9 cellular contexts compared by ENCODE assay signal in genomic region chr12:14272954-14273910, GRCh38.
DNase-seq lines count a peak whose midpoint lies in the region; ATAC-seq and TF ChIP-seq lines count a peak whose summit lies in the region.
"Had no signal": no experiment of that assay in that cellular context is flagged by ENCODE, and none has a peak within 500 bp of the region (broad histone marks: within the 10 kb centered on the region; RNA-seq: fewer than 3 reads in every experiment).

No MANE protein-coding gene starts in this region.

- CTCF ChIA-PET in PC-9 (lab: Charles Lee), result interaction anchor here (0.5 kb wide), 1 partner anchor 538 kb away, joined by 3 read pairs; no protein-coding TSS in a partner anchor

- H3K4me3 ChIP-seq in PC-9, result no peak overlapping the region

- ATAC-seq in naive B cell (ENCODE audit: low read depth in 2 of 2) (peak; percentile 63 to 77), HG02970 (IDR thresholded peaks at IDR 0.05; ENCODE audit: low FRiP score, unreplicated experiment) (no peak)
- no peak for ATAC-seq in activated T-cell treated with anti-CD3 and anti-CD28 coated beads, Interleukin-2, amount 50 U/mL, for 4 hours

- TF ChIP-seq CTCF in PC-9 (conservative IDR thresholded peaks at IDR 0.05), result no peak

- peak; percentile 21 for DNase-seq in GDM1 (lab: John Stamatoyannopoulos, UW)
- peak; percentile 94 for DNase-seq in MV-4-11 (lab: John Stamatoyannopoulos, UW)
- DNase-seq in naive B cell, result no peak
- no peak for DNase-seq in stimulated activated CD8-positive, alpha-beta memory T cell treated with anti-CD3 and anti-CD28 coated beads, Interleukin-4, amount 100 ng/mL, for 48 hours
- DNase-seq in activated T-cell treated with anti-CD3 and anti-CD28 coated beads, Interleukin-2, amount 50 U/mL, for 4 hours, result no peak
- no peak for DNase-seq in PC-9
- DNase-seq: cerebellar nuclear complex had no signal

- H3K9me3 ChIP-seq in PC-9 (ENCODE audit: insufficient read depth, low read depth), result peaks cover 10% of the 10 kb centered on the region

- no peaks in the 10 kb centered on the region for H3K27me3 ChIP-seq in PC-9 (ENCODE audit: insufficient read depth, low read depth)

- H3K79me2 ChIP-seq in PC-9 (ENCODE audit: low read depth), result no peaks in the 10 kb centered on the region

- intact Hi-C loops in PC-9 (cut with micrococcal nuclease; ENCODE audit: unreplicated experiment), result no loop called here

- peaks cover 7 to 64% (median 37%) of the 10 kb centered on the region in 7 donors for H3K9me3 Mint-ChIP-seq in naive B cell
- H3K9me3 Mint-ChIP-seq in activated T-cell treated with anti-CD3 and anti-CD28 coated beads, Interleukin-2, amount 50 U/mL, for 4 hours, result peaks cover 12% of the 10 kb centered on the region

- peaks cover 38 to 62% (median 48%) of the 10 kb centered on the region in 3 donors for H3K4me1 Mint-ChIP-seq in naive B cell
- peaks cover 11% of the 10 kb centered on the region for H3K4me1 Mint-ChIP-seq in activated T-cell treated with anti-CD3 and anti-CD28 coated beads, Interleukin-2, amount 50 U/mL, for 4 hours (ENCODE audit: low read depth)

- peak overlapping the region in 6 of 8 donors; percentile 14 to 74 (median 56) for H3K4me3 Mint-ChIP-seq in naive B cell
- H3K4me3 Mint-ChIP-seq in activated T-cell treated with anti-CD3 and anti-CD28 coated beads, Interleukin-2, amount 50 U/mL, for 4 hours, result no peak overlapping the region

- H2AFZ ChIP-seq in PC-9, result no peak overlapping the region

- peak overlapping the region; percentile 58 to 86 (median 74) for H3K27ac Mint-ChIP-seq in naive B cell

- WGBS in adipose tissue, 3 donors, result 33 to 45% (median 42%) methylated on average over 8 of the region's 8 CpGs

- POLR2A ChIA-PET in PC-9 (lab: Charles Lee; ENCODE audit: unreplicated experiment), result interaction anchor here (0.6 kb wide), 1 partner anchor 633 kb away, joined by 4 read pairs; no protein-coding TSS in a partner anchor

- H3K36me3 Mint-ChIP-seq in naive B cell, result peaks cover 11 to 18% of the 10 kb centered on the region in 2 donors
- H3K36me3 Mint-ChIP-seq in activated T-cell treated with anti-CD3 and anti-CD28 coated beads, Interleukin-2, amount 50 U/mL, for 4 hours (ENCODE audit: insufficient read depth), result peaks cover 2% of the 10 kb centered on the region

- BruUV-seq in PC-9 (replicated peaks; lab: Mats Ljungman, UMichigan), result no TSS peak

- H4K20me1 ChIP-seq in PC-9 (ENCODE audit: insufficient read depth), result no peaks in the 10 kb centered on the region

- no peak overlapping the region for H3K4me2 ChIP-seq in PC-9

- H3K4me1 ChIP-seq in PC-9 (replicated peaks; ENCODE audit: insufficient read depth), result no peaks in the 10 kb centered on the region

- no peaks in the 10 kb centered on the region for H3K9me2 ChIP-seq in PC-9 (ENCODE audit: insufficient read depth)

- H3F3A ChIP-seq in PC-9 (ENCODE audit: insufficient read depth, low read depth), result no peaks in the 10 kb centered on the region

- no peaks in the 10 kb centered on the region for H3K27me3 Mint-ChIP-seq in naive B cell
- H3K27me3 Mint-ChIP-seq in activated T-cell treated with anti-CD3 and anti-CD28 coated beads, Interleukin-2, amount 50 U/mL, for 4 hours (ENCODE audit: low read depth), result no peaks in the 10 kb centered on the region

- no peaks in the 10 kb centered on the region for H3K36me3 ChIP-seq in PC-9 (ENCODE audit: low read depth)

- H3K27ac ChIP-seq in adipose tissue (ENCODE audit: low read depth, low read length) (peak overlapping the region; percentile 64), PC-9 (no peak overlapping the region)

Comparison
In these comparisons a context has a peak if more than half of its experiments do, and no peak if none do; other contexts are left out.
1. DNase-seq: peak in GDM1 (single experiment) and MV-4-11 (single experiment); none in naive B cell (single experiment), stimulated activated CD8-positive, alpha-beta memory T cell treated with anti-CD3 and anti-CD28 coated beads, Interleukin-4, amount 100 ng/mL, for 48 hours (single experiment), activated T-cell treated with anti-CD3 and anti-CD28 coated beads, Interleukin-2, amount 50 U/mL, for 4 hours (single experiment) and PC-9 (0 of 2).
2. ATAC-seq: peak in naive B cell (2 of 2); none in activated T-cell treated with anti-CD3 and anti-CD28 coated beads, Interleukin-2, amount 50 U/mL, for 4 hours (0 of 2) and HG02970 (single experiment).